ENCODE assay signal across 7 cellular contexts in genomic region chr20:547394-547793, GRCh38.
"Had no signal": no experiment of that assay in that cellular context is flagged by ENCODE, and none has a peak within 500 bp of the region (broad histone marks: within the 10 kb centered on the region; RNA-seq: fewer than 3 reads in every experiment).

No MANE protein-coding gene starts in this region.

- DNase-seq: GDM1, GF-D8 had no signal

- H3K4me3 ChIP-seq: GM12878 had no signal

- FAIRE-seq: G401.6, GM12878, GM12892, GM18507, GM19239 had no signal

- ATAC-seq: GM12878 had no signal
